Comparison of ENCODE assay signal across 16 cellular contexts in genomic region chr7:31493714-31494181, GRCh38. TPM values are rescaled to one million over a fixed set of nuclear protein-coding genes. Genes with fewer than 3 reads are reported as not detected.
DNase-seq lines count a peak whose midpoint lies in the region; ATAC-seq, FAIRE-seq and TF ChIP-seq lines count a peak whose summit lies in the region.
"Had no signal": no experiment of that assay in that cellular context is flagged by ENCODE, and none has a peak within 500 bp of the region (broad histone marks: within the 10 kb centered on the region; RNA-seq: fewer than 3 reads in every experiment).

No MANE protein-coding gene starts in this region.

- no peaks in the 10 kb centered on the region for H3K27me3 Mint-ChIP-seq in Calu3 (ENCODE audit: unreplicated experiment)
- no peaks in the 10 kb centered on the region for H3K27me3 Mint-ChIP-seq in activated CD4-positive, alpha-beta T cell treated with anti-CD3 and anti-CD28 coated beads, Interleukin-2, amount 10 ng/mL, durations not matched to agents 7 days and 5 days
- H3K27me3 Mint-ChIP-seq: dendritic cell treated with granulocyte-macrophage colony-stimulating factor and Interleukin-4, amounts not matched to agents 40 ng/mL and 50 ng/mL, for 4 days had no signal

- no peak overlapping the region for H3K23ac ChIP-seq in mesendoderm (ENCODE audit: low read length)

- no peak overlapping the region for H4K8ac ChIP-seq in mesendoderm (ENCODE audit: low read depth, low read length)

- BruUV-seq in Calu3 (replicated peaks; lab: Mats Ljungman, UMichigan): no TSS peak

- TF ChIP-seq POLR2A in NB4 (IDR thresholded peaks at IDR 0.05; ENCODE audit: extremely low read depth, insufficient read length): no peak

- intact Hi-C loops in Calu3 (cut with micrococcal nuclease; ENCODE audit: unreplicated experiment): loop anchor here (1.0 to 2.0 kb wide), 4 partner anchors 29 to 140 kb away; no protein-coding TSS in a partner anchor

- H3K27me3 ChIP-seq in bronchial epithelial cell (ENCODE audit: control insufficient read depth, insufficient read depth, low read length) (no peaks in the 10 kb centered on the region), mesendoderm (ENCODE audit: insufficient read depth, low read length, poor library complexity) (no peaks in the 10 kb centered on the region)
- H3K27me3 ChIP-seq: sigmoid colon, thyroid gland had no signal

- POLR2A ChIA-PET in activated CD4-positive, alpha-beta T cell treated with anti-CD3 and anti-CD28 coated beads, Interleukin-2, amount 10 ng/mL, durations not matched to agents 7 days and 5 days (lab: Charles Lee): interaction anchor here (0.5 kb wide), 1 partner anchor 712 kb away, joined by 3 read pairs; no protein-coding TSS in a partner anchor

- peaks cover 78% of the 10 kb centered on the region for H3K4me1 Mint-ChIP-seq in Calu3 (ENCODE audit: low read depth, unreplicated experiment)
- no peaks in the 10 kb centered on the region for H3K4me1 Mint-ChIP-seq in activated CD4-positive, alpha-beta T cell treated with anti-CD3 and anti-CD28 coated beads, Interleukin-2, amount 10 ng/mL, durations not matched to agents 7 days and 5 days

- H3K4me3 ChIP-seq in NB4 (ENCODE audit: low read depth, low read length) (no peak overlapping the region), bronchial epithelial cell (ENCODE audit: low read depth, low read length) (no peak overlapping the region), mesendoderm (ENCODE audit: low read length) (no peak overlapping the region)
- H3K4me3 ChIP-seq: sigmoid colon, thyroid gland had no signal

- H3K36me3 Mint-ChIP-seq in Calu3 (ENCODE audit: insufficient read depth, unreplicated experiment): peaks cover 30% of the 10 kb centered on the region
- no peaks in the 10 kb centered on the region for H3K36me3 Mint-ChIP-seq in activated CD4-positive, alpha-beta T cell treated with anti-CD3 and anti-CD28 coated beads, Interleukin-2, amount 10 ng/mL, durations not matched to agents 7 days and 5 days (ENCODE audit: low read depth)
- H3K36me3 Mint-ChIP-seq: activated naive CD8-positive, alpha-beta T cell had no signal

- no peak overlapping the region for H3K9ac ChIP-seq in mesendoderm (ENCODE audit: low read length)

- H3K4me3 Mint-ChIP-seq in Calu3 (ENCODE audit: low read depth, unreplicated experiment): peak overlapping the region; percentile 16
- H3K4me3 Mint-ChIP-seq in activated CD4-positive, alpha-beta T cell treated with anti-CD3 and anti-CD28 coated beads, Interleukin-2, amount 10 ng/mL, durations not matched to agents 7 days and 5 days: no peak overlapping the region
- H3K4me3 Mint-ChIP-seq: activated naive CD8-positive, alpha-beta T cell; dendritic cell treated with granulocyte-macrophage colony-stimulating factor and Interleukin-4, amounts not matched to agents 40 ng/mL and 50 ng/mL, for 4 days had no signal

- peak overlapping the region; percentile 85 for H3K18ac ChIP-seq in mesendoderm (ENCODE audit: low read length)

- peaks cover 3% of the 10 kb centered on the region for H3K9me3 Mint-ChIP-seq in Calu3 (ENCODE audit: low read depth, unreplicated experiment)
- H3K9me3 Mint-ChIP-seq in activated CD4-positive, alpha-beta T cell treated with anti-CD3 and anti-CD28 coated beads, Interleukin-2, amount 10 ng/mL, durations not matched to agents 7 days and 5 days: no peaks in the 10 kb centered on the region
- H3K9me3 Mint-ChIP-seq: dendritic cell treated with granulocyte-macrophage colony-stimulating factor and Interleukin-4, amounts not matched to agents 40 ng/mL and 50 ng/mL, for 4 days had no signal

- no peak overlapping the region for H3K56ac ChIP-seq in mesendoderm (ENCODE audit: low read length)

- no peak overlapping the region for H4K5ac ChIP-seq in mesendoderm (ENCODE audit: low read length)

- H3K4me1 ChIP-seq in mesendoderm (ENCODE audit: control insufficient read depth, low read depth, low read length): peaks cover 4% of the 10 kb centered on the region
- H3K4me1 ChIP-seq: sigmoid colon, thyroid gland had no signal

- H3K36me3 ChIP-seq in bronchial epithelial cell (ENCODE audit: control insufficient read depth, insufficient read depth, low read length) (no peaks in the 10 kb centered on the region), mesendoderm (ENCODE audit: control insufficient read depth, insufficient read depth, low read length) (no peaks in the 10 kb centered on the region)
- H3K36me3 ChIP-seq: sigmoid colon, thyroid gland had no signal

- H3K79me1 ChIP-seq in mesendoderm (ENCODE audit: low read length): no peaks in the 10 kb centered on the region

- peak; percentile 91 for FAIRE-seq in bronchial epithelial cell (lab: Jason Lieb, UNC)

- no CpG with 5 or more reads among the region's 3 CpGs for WGBS in mesendoderm (ENCODE audit: extremely low coverage, insufficient coverage, low lambda C conversion rate)

- H3K27ac ChIP-seq in mesendoderm (ENCODE audit: low read depth, low read length): peak overlapping the region; percentile 40
- H3K27ac ChIP-seq: sigmoid colon, thyroid gland had no signal

- no peaks in the 10 kb centered on the region for H3K79me2 ChIP-seq in mesendoderm (ENCODE audit: control insufficient read depth, insufficient read depth, low read length)

- H2AK5ac ChIP-seq in mesendoderm (ENCODE audit: low read length): no peak overlapping the region

- TF ChIP-seq CTCF in Calu3 (IDR thresholded peaks at IDR 0.05; ENCODE audit: unreplicated experiment) (no peak), NB4 (IDR thresholded peaks at IDR 0.05; ENCODE audit: low read depth, low read length) (no peak), bronchial epithelial cell (IDR thresholded peaks at IDR 0.05; ENCODE audit: insufficient read depth, low read length, severe bottlenecking) (no peak)

- H2BK5ac ChIP-seq in mesendoderm (ENCODE audit: low read length): no peak overlapping the region

- DNase-seq in Calu3 (peak; percentile 87), NB4 (ENCODE audit: low read depth) (peak; percentile 66), bronchial epithelial cell (ENCODE audit: low read depth) (peak; percentile 99), mesendoderm (peak; percentile 86)
- no peak for DNase-seq in activated CD4-positive, alpha-beta T cell treated with anti-CD3 and anti-CD28 coated beads, Interleukin-2, amount 10 ng/mL, durations not matched to agents 7 days and 5 days
- no peak for DNase-seq in stimulated activated CD4-positive, alpha-beta T cell treated with anti-CD3 and anti-CD28 coated beads, Interleukin-4, amount 100 ng/mL, for 24 hours
- DNase-seq: activated CD8-positive, alpha-beta memory T cell treated with anti-CD3 and anti-CD28 coated beads for 24 hours; midbrain; NCI-H1105; sigmoid colon; thyroid gland had no signal

- ATAC-seq in HG02763 (IDR thresholded peaks at IDR 0.05; ENCODE audit: unreplicated experiment) (no peak), HG03342 (IDR thresholded peaks at IDR 0.05; ENCODE audit: unreplicated experiment) (no peak)

- no peak overlapping the region for H2BK120ac ChIP-seq in mesendoderm (ENCODE audit: low read depth, low read length)

- CTCF ChIA-PET in Calu3 (lab: Charles Lee): interaction anchor here (0.6 to 2.2 kb wide), 8 partner anchors 35 to 613 kb away, joined by 3 to 21 read pairs (median 4); no protein-coding TSS in a partner anchor
- CTCF ChIA-PET in activated CD4-positive, alpha-beta T cell treated with anti-CD3 and anti-CD28 coated beads, Interleukin-2, amount 10 ng/mL, durations not matched to agents 7 days and 5 days (lab: Charles Lee): no interaction called here

- no peak overlapping the region for H2BK15ac ChIP-seq in mesendoderm (replicated peaks; ENCODE audit: low read depth)

- no peak overlapping the region for H3K4ac ChIP-seq in mesendoderm (ENCODE audit: low read depth, low read length)

- H3K27ac Mint-ChIP-seq in Calu3 (ENCODE audit: unreplicated experiment): peak overlapping the region; percentile 95
- H3K27ac Mint-ChIP-seq in activated CD4-positive, alpha-beta T cell treated with anti-CD3 and anti-CD28 coated beads, Interleukin-2, amount 10 ng/mL, durations not matched to agents 7 days and 5 days: no peak overlapping the region
- H3K27ac Mint-ChIP-seq: activated naive CD8-positive, alpha-beta T cell; dendritic cell treated with granulocyte-macrophage colony-stimulating factor and Interleukin-4, amounts not matched to agents 40 ng/mL and 50 ng/mL, for 4 days had no signal

- no peak overlapping the region for H3K4me2 ChIP-seq in mesendoderm (ENCODE audit: low read length)

RNA-seq across cellular contexts. Expression of gene ITPRID1, which starts 20.1 kb away (rescaled TPM):
- 0.95 and 3.8 TPM in 2 replicates for total RNA-seq in Calu3 (2022)
- total RNA-seq in bronchial epithelial cell: not detected in 2 replicates
- 0.38 TPM for polyA plus RNA-seq in mesendoderm (2013, experiment 1 of 2)
- polyA plus RNA-seq in mesendoderm (2013, experiment 2 of 2): 0.52 TPM
- not detected for total RNA-seq in activated CD4-positive, alpha-beta T cell treated with anti-CD3 and anti-CD28 coated beads, Interleukin-2, amount 10 ng/mL, durations not matched to agents 7 days and 5 days
- total RNA-seq: sigmoid colon, thyroid gland had no signal
- polyA plus RNA-seq: BJ had no signal

Comparison
In these comparisons a context has a peak if more than half of its experiments do, and no peak if none do; other contexts are left out.
1. DNase-seq: peak in Calu3 (single experiment), NB4 (single experiment), bronchial epithelial cell (single experiment) and mesendoderm (single experiment); none in activated CD4-positive, alpha-beta T cell treated with anti-CD3 and anti-CD28 coated beads, Interleukin-2, amount 10 ng/mL, durations not matched to agents 7 days and 5 days (single experiment) and stimulated activated CD4-positive, alpha-beta T cell treated with anti-CD3 and anti-CD28 coated beads, Interleukin-4, amount 100 ng/mL, for 24 hours (single experiment).